ENCODE assay signal across 9 cellular contexts in genomic region chr16:17369441-17369951, GRCh38.
DNase-seq lines count a peak whose midpoint lies in the region; ATAC-seq lines count a peak whose summit lies in the region.
"Had no signal": no experiment of that assay in that cellular context is flagged by ENCODE, and none has a peak within 500 bp of the region (broad histone marks: within the 10 kb centered on the region; RNA-seq: fewer than 3 reads in every experiment).

No MANE protein-coding gene starts in this region.

- peak overlapping the region; percentile 81 for H3K27ac ChIP-seq in effector memory CD4-positive, alpha-beta T cell (ENCODE audit: insufficient read depth, low read length, poor library complexity, severe bottlenecking)

- no peaks in the 10 kb centered on the region for H3K36me3 ChIP-seq in effector memory CD4-positive, alpha-beta T cell (ENCODE audit: control insufficient read depth, insufficient read depth, low read length)
- H3K36me3 ChIP-seq: cardiac muscle cell had no signal

- peak; percentile 74 for ATAC-seq in HG03097 (IDR thresholded peaks at IDR 0.05; ENCODE audit: low FRiP score, unreplicated experiment)

- DNase-seq in GF-D8 (lab: John Stamatoyannopoulos, UW) = peak; percentile 91
- peak; percentile 49 for DNase-seq in activated CD4-positive, alpha-beta T cell treated with anti-CD3 and anti-CD28 coated beads for 1 hour
- peak; percentile 59 to 73 (median 62) for DNase-seq in effector memory CD4-positive, alpha-beta T cell
- DNase-seq in putamen (ENCODE audit: low spot score) = peak; percentile 38
- no peak for DNase-seq in NCI-H1092 treated with DMSO at 0.1 percent for 48 hours (lab: John Stamatoyannopoulos, UW)
- DNase-seq in kidney glomerular epithelial cell (lab: John Stamatoyannopoulos, UW) = no peak
- DNase-seq in NCI-H774 (lab: John Stamatoyannopoulos, UW) = no peak

- peaks cover 70% of the 10 kb centered on the region for H3K4me1 ChIP-seq in effector memory CD4-positive, alpha-beta T cell (ENCODE audit: control insufficient read depth, insufficient read depth, low read length, poor library complexity, severe bottlenecking)

- H3K27me3 ChIP-seq in effector memory CD4-positive, alpha-beta T cell (replicated peaks; ENCODE audit: control insufficient read depth, insufficient read depth, low read length, poor library complexity, severe bottlenecking) = no peaks in the 10 kb centered on the region
- H3K27me3 ChIP-seq: cardiac muscle cell had no signal

- H3K4me3 ChIP-seq in effector memory CD4-positive, alpha-beta T cell (ENCODE audit: insufficient read depth, low read depth, low read length, poor library complexity, severe bottlenecking) = peak overlapping the region; percentile 23
- H3K4me3 ChIP-seq: cardiac muscle cell had no signal

- no peaks in the 10 kb centered on the region for H3K9me3 ChIP-seq in effector memory CD4-positive, alpha-beta T cell (ENCODE audit: control insufficient read depth, low read length)

Comparison
In these comparisons a context has a peak if more than half of its experiments do, and no peak if none do; other contexts are left out.
1. DNase-seq: peak in GF-D8 (single experiment), activated CD4-positive, alpha-beta T cell treated with anti-CD3 and anti-CD28 coated beads for 1 hour (single experiment), effector memory CD4-positive, alpha-beta T cell (3 of 3) and putamen (single experiment); none in NCI-H1092 treated with DMSO at 0.1 percent for 48 hours (single experiment), kidney glomerular epithelial cell (single experiment) and NCI-H774 (single experiment).